In genomic region chr22:37566903-37567798, GRCh38 we compare ENCODE assay signal across 8 cellular contexts. TPM values are rescaled to one million over a fixed set of nuclear protein-coding genes. Genes with fewer than 3 reads are reported as not detected.
DNase-seq lines count a peak whose midpoint lies in the region; TF ChIP-seq lines count a peak whose summit lies in the region.

No MANE protein-coding gene starts in this region.

- H3K4me1 Mint-ChIP-seq in type B pancreatic cell (ENCODE audit: unreplicated experiment): peaks cover 34% of the 10 kb centered on the region

- H3K9ac ChIP-seq in parathyroid adenoma: no peak overlapping the region

- no peaks in the 10 kb centered on the region for H3K36me3 Mint-ChIP-seq in type B pancreatic cell

- peak; percentile 84 for TF ChIP-seq CTCF in parathyroid adenoma (IDR thresholded peaks at IDR 0.05)
- peak; percentile 97 for TF ChIP-seq CTCF in type B pancreatic cell (conservative IDR thresholded peaks at IDR 0.05)

- peak overlapping the region; percentile 48 for H3K27ac Mint-ChIP-seq in type B pancreatic cell

- H3K4me2 ChIP-seq in parathyroid adenoma (ENCODE audit: low read length): no peak overlapping the region

- no peaks in the 10 kb centered on the region for H3K9me3 Mint-ChIP-seq in type B pancreatic cell

- H3K9me3 ChIP-seq in parathyroid adenoma (ENCODE audit: control insufficient read depth, low read length): no peaks in the 10 kb centered on the region

- H3K27me3 ChIP-seq in parathyroid adenoma (ENCODE audit: control insufficient read depth, insufficient read depth, low read length): no peaks in the 10 kb centered on the region

- no peak overlapping the region for H2AFZ ChIP-seq in parathyroid adenoma

- no peak overlapping the region for H3K4me3 ChIP-seq in parathyroid adenoma (ENCODE audit: low read depth, low read length)

- H3K79me2 ChIP-seq in parathyroid adenoma: peaks cover 8% of the 10 kb centered on the region

- H3K27me3 Mint-ChIP-seq in type B pancreatic cell: no peaks in the 10 kb centered on the region

- no peaks in the 10 kb centered on the region for H3K36me3 ChIP-seq in parathyroid adenoma (ENCODE audit: control insufficient read depth, insufficient read depth, low read length)

- peaks cover 13% of the 10 kb centered on the region for H3K4me1 ChIP-seq in parathyroid adenoma

- H3K27ac ChIP-seq in parathyroid adenoma: peak overlapping the region; percentile 29

- no peak overlapping the region for H3K4me3 Mint-ChIP-seq in type B pancreatic cell

- DNase-seq in NCI-H82 (lab: John Stamatoyannopoulos, UW): peak; percentile 78
- DNase-seq in NCI-H82 treated with DMSO at 0.1 percent for 48 hours (lab: John Stamatoyannopoulos, UW; ENCODE audit: unreplicated experiment): no peak
- peak; percentile 73 for DNase-seq in HPDE6-E6E7 (ENCODE audit: extremely low spot score)
- peak; percentile 78 for DNase-seq in SK-MEL-5 (ENCODE audit: low read depth, low spot score)
- DNase-seq in activated gamma-delta T cell treated with anti-CD3 and anti-CD28 coated beads, Interleukin-2, amount 50 U/mL, for 16 hours (ENCODE audit: low read depth): peak; percentile 90
- peak; percentile 88 for DNase-seq in germinal center (ENCODE audit: low spot score)
- DNase-seq in type B pancreatic cell (ENCODE audit: extremely low spot score, unreplicated experiment): peak; percentile 86

- in situ Hi-C loops in SK-MEL-5 (cut with HindIII; ENCODE audit: low pct_unique_long_range_greater_than_20kb, low sequenced_read_pairs): no loop called here

RNA-seq across cellular contexts. Expression of gene CDC42EP1, which starts 6.9 kb away (rescaled TPM):
- total RNA-seq in SK-MEL-5 (2014; rRNA removed; shearing (Covaris generic)): 25.4 and 30.7 TPM in 2 replicates
- polyA plus RNA-seq in SK-MEL-5 (2015; cell fraction: cytosol; rRNA removed): 141 and 156 TPM in 2 replicates
- polyA plus RNA-seq in SK-MEL-5 (2015; cell fraction: nucleus; rRNA removed): 23.8 and 25.4 TPM in 2 replicates
- total RNA-seq in type B pancreatic cell (ENCODE audit: low replicate concordance): 20.5 and 30.4 TPM in 2 replicates

RNA-seq across cellular contexts. Expression of gene LGALS2, which starts 12.7 kb away (rescaled TPM):
- not detected in 2 replicates for total RNA-seq in SK-MEL-5 (2014; rRNA removed; shearing (Covaris generic))
- polyA plus RNA-seq in SK-MEL-5 (2015; cell fraction: cytosol; rRNA removed): not detected in 2 replicates
- not detected in 2 replicates for polyA plus RNA-seq in SK-MEL-5 (2015; cell fraction: nucleus; rRNA removed)
- total RNA-seq in type B pancreatic cell (ENCODE audit: low replicate concordance): 2.6 and 8.7 TPM in 2 replicates

RNA-seq across cellular contexts. Expression of gene GGA1, which starts 41.5 kb away (rescaled TPM):
- total RNA-seq in SK-MEL-5 (2014; rRNA removed; shearing (Covaris generic)): 62.0 and 70.3 TPM in 2 replicates
- 60.5 and 73.1 TPM in 2 replicates for polyA plus RNA-seq in SK-MEL-5 (2015; cell fraction: cytosol; rRNA removed)
- polyA plus RNA-seq in SK-MEL-5 (2015; cell fraction: nucleus; rRNA removed): 370 and 419 TPM in 2 replicates
- total RNA-seq in type B pancreatic cell (ENCODE audit: low replicate concordance): 71.8 and 80.2 TPM in 2 replicates

RNA-seq across cellular contexts. Expression of gene CARD10, which starts 47.9 kb away (rescaled TPM):
- 2.0 and 3.1 TPM in 2 replicates for total RNA-seq in SK-MEL-5 (2014; rRNA removed; shearing (Covaris generic))
- polyA plus RNA-seq in SK-MEL-5 (2015; cell fraction: cytosol; rRNA removed): 6.0 TPM in 2 replicates
- polyA plus RNA-seq in SK-MEL-5 (2015; cell fraction: nucleus; rRNA removed): 9.2 and 10.3 TPM in 2 replicates
- total RNA-seq in type B pancreatic cell (ENCODE audit: low replicate concordance): 9.9 and 14.8 TPM in 2 replicates
